In genomic region chr12:8950287-8950574, GRCh38 we compare ENCODE assay signal across 8 cellular contexts. TPM values are rescaled to one million over a fixed set of nuclear protein-coding genes. Genes with fewer than 3 reads are reported as not detected.
DNase-seq lines count a peak whose midpoint lies in the region; ATAC-seq and TF ChIP-seq lines count a peak whose summit lies in the region.

No MANE protein-coding gene starts in this region.

- H3K9me3 Mint-ChIP-seq in activated CD4-positive, alpha-beta T cell treated with anti-CD3 and anti-CD28 coated beads, Interleukin-2, amount 10 ng/mL, durations not matched to agents 7 days and 5 days: peaks cover 16% of the 10 kb centered on the region
- peaks cover 4% of the 10 kb centered on the region for H3K9me3 Mint-ChIP-seq in memory B cell

- ATAC-seq in memory B cell (ENCODE audit: low read depth) (peak; percentile 45), GM18511 (IDR thresholded peaks at IDR 0.05; ENCODE audit: unreplicated experiment) (no peak)

- POLR2A ChIA-PET in activated CD4-positive, alpha-beta T cell treated with anti-CD3 and anti-CD28 coated beads, Interleukin-2, amount 10 ng/mL, durations not matched to agents 7 days and 5 days (lab: Charles Lee): no interaction called here
- POLR2A ChIA-PET in HEK293T (lab: Yijun Ruan, JAX): interaction anchor here (0.8 to 1.6 kb wide), 11 partner anchors 12 to 332 kb away, joined by 3 to 7 read pairs (median 4); no protein-coding TSS in a partner anchor

- H3K27me3 Mint-ChIP-seq in activated CD4-positive, alpha-beta T cell treated with anti-CD3 and anti-CD28 coated beads, Interleukin-2, amount 10 ng/mL, durations not matched to agents 7 days and 5 days: no peaks in the 10 kb centered on the region
- no peaks in the 10 kb centered on the region for H3K27me3 Mint-ChIP-seq in memory B cell

- peak overlapping the region; percentile 99 for H3K4me3 Mint-ChIP-seq in activated CD4-positive, alpha-beta T cell treated with anti-CD3 and anti-CD28 coated beads, Interleukin-2, amount 10 ng/mL, durations not matched to agents 7 days and 5 days
- H3K4me3 Mint-ChIP-seq in memory B cell: peak overlapping the region; percentile 94

- H3K4me3 ChIP-seq in astrocyte of the cerebellum (ENCODE audit: low read depth, low read length): peak overlapping the region; percentile 92

- H3K36me3 Mint-ChIP-seq in activated CD4-positive, alpha-beta T cell treated with anti-CD3 and anti-CD28 coated beads, Interleukin-2, amount 10 ng/mL, durations not matched to agents 7 days and 5 days (ENCODE audit: low read depth): peaks cover 42% of the 10 kb centered on the region
- H3K36me3 Mint-ChIP-seq in memory B cell: peaks cover 9% of the 10 kb centered on the region

- in situ Hi-C loops in astrocyte of the cerebellum (cut with HindIII; ENCODE audit: low sequenced_read_pairs): no loop called here

- DNase-seq in activated CD4-positive, alpha-beta T cell treated with anti-CD3 and anti-CD28 coated beads, Interleukin-2, amount 10 ng/mL, durations not matched to agents 7 days and 5 days: no peak
- no peak for DNase-seq in activated CD4-positive, alpha-beta T cell treated with anti-CD3 and anti-CD28 coated beads, Interleukin-2, amount 50 U/mL, for 1 hour
- DNase-seq in HS-27A (ENCODE audit: low read depth) (peak; percentile 1), astrocyte of the cerebellum (ENCODE audit: low read depth) (no peak), memory B cell (ENCODE audit: low spot score in 2 of 2) (no peak), HEK293T (ENCODE audit: extremely low spot score) (no peak), hepatic stellate cell (ENCODE audit: low spot score) (no peak)

- H3K4me1 Mint-ChIP-seq in activated CD4-positive, alpha-beta T cell treated with anti-CD3 and anti-CD28 coated beads, Interleukin-2, amount 10 ng/mL, durations not matched to agents 7 days and 5 days: peaks cover 67% of the 10 kb centered on the region
- H3K4me1 Mint-ChIP-seq in memory B cell: peaks cover 24% of the 10 kb centered on the region

- TF ChIP-seq CTCF in astrocyte of the cerebellum (IDR thresholded peaks at IDR 0.05; ENCODE audit: low read depth, low read length, missing control alignments): no peak

- CTCF ChIA-PET in activated CD4-positive, alpha-beta T cell treated with anti-CD3 and anti-CD28 coated beads, Interleukin-2, amount 10 ng/mL, durations not matched to agents 7 days and 5 days (lab: Charles Lee): interaction anchor here (0.9 to 3.9 kb wide), 7 partner anchors 11 to 99 kb away, joined by 3 to 19 read pairs (median 4); no protein-coding TSS in a partner anchor
- CTCF ChIA-PET in HEK293T (lab: Yijun Ruan, JAX): interaction anchor here (1.1 to 1.6 kb wide), 4 partner anchors 60 to 252 kb away, joined by 3 to 13 read pairs (median 4); partner anchors contain the start of gene RIMKLB

- peak overlapping the region; percentile 92 for H3K27ac Mint-ChIP-seq in activated CD4-positive, alpha-beta T cell treated with anti-CD3 and anti-CD28 coated beads, Interleukin-2, amount 10 ng/mL, durations not matched to agents 7 days and 5 days
- peak overlapping the region; percentile 97 for H3K27ac Mint-ChIP-seq in memory B cell

TF ChIP-seq in HEK293T, 16 proteins besides CTCF, POLR2A, EP300 and RAD21:
- TF ChIP-seq FOXM1 (IDR thresholded peaks at IDR 0.05; ENCODE audit: borderline replicate concordance) (no peak), ARNT (IDR thresholded peaks at IDR 0.05) (no peak), PKNOX1 (IDR thresholded peaks at IDR 0.05) (no peak), ELF4 (IDR thresholded peaks at IDR 0.05) (no peak), TARDBP (IDR thresholded peaks at IDR 0.05) (no peak), FOXA1 (IDR thresholded peaks at IDR 0.05) (no peak), CTBP1 (IDR thresholded peaks at IDR 0.05; ENCODE audit: borderline replicate concordance) (no peak), LEF1 (IDR thresholded peaks at IDR 0.05; ENCODE audit: borderline replicate concordance) (no peak), SP1 (IDR thresholded peaks at IDR 0.05) (no peak), ZNF384 (IDR thresholded peaks at IDR 0.05) (no peak), SUZ12 (IDR thresholded peaks at IDR 0.05) (no peak), HDGF (IDR thresholded peaks at IDR 0.05; ENCODE audit: borderline replicate concordance) (no peak)
TF ChIP-seq in HEK293T: peak in this region for 0.

RNA-seq across cellular contexts. Expression of gene M6PR, which starts 0.8 kb away (rescaled TPM):
- total RNA-seq in activated CD4-positive, alpha-beta T cell treated with anti-CD3 and anti-CD28 coated beads, Interleukin-2, amount 10 ng/mL, durations not matched to agents 7 days and 5 days: 100 to 1,000 TPM; 181 to 224 TPM

RNA-seq across cellular contexts. Expression of gene PHC1, which starts 35.9 kb away (rescaled TPM):
- total RNA-seq in activated CD4-positive, alpha-beta T cell treated with anti-CD3 and anti-CD28 coated beads, Interleukin-2, amount 10 ng/mL, durations not matched to agents 7 days and 5 days: 10 to 100 TPM; 25.0 TPM

RNA-seq across cellular contexts. Expression of gene KLRG1, which starts 39.1 kb away (rescaled TPM):
- 1 to 10 TPM; 3.0 to 4.4 TPM for total RNA-seq in activated CD4-positive, alpha-beta T cell treated with anti-CD3 and anti-CD28 coated beads, Interleukin-2, amount 10 ng/mL, durations not matched to agents 7 days and 5 days
